Comparison of ENCODE assay signal across 1 cellular context in the genomic region with DNA sequence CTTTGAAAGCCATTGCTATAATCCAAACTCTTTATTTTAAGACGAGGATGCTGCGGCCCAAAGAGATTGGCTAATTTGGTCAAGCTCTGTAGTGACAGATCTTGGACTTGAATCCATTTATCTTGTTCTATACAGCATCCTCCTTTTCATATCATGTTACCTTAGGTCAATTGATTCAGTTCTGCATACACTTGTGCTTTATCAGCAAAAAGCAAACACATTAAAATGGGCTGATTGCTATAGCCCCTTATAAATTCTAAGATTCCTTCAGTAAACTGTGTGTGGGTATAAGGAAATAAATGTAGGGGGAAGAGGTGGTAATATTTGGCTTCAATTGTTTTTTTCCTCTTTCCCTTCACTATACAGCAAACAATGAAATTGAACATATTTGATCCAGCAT.
TF ChIP-seq lines count a peak whose summit lies in the region.

No MANE protein-coding gene starts in this region.

TF ChIP-seq in HepG2, 621 proteins besides CTCF, POLR2A, EP300 and RAD21:
- TF ChIP-seq, protein P1, sequence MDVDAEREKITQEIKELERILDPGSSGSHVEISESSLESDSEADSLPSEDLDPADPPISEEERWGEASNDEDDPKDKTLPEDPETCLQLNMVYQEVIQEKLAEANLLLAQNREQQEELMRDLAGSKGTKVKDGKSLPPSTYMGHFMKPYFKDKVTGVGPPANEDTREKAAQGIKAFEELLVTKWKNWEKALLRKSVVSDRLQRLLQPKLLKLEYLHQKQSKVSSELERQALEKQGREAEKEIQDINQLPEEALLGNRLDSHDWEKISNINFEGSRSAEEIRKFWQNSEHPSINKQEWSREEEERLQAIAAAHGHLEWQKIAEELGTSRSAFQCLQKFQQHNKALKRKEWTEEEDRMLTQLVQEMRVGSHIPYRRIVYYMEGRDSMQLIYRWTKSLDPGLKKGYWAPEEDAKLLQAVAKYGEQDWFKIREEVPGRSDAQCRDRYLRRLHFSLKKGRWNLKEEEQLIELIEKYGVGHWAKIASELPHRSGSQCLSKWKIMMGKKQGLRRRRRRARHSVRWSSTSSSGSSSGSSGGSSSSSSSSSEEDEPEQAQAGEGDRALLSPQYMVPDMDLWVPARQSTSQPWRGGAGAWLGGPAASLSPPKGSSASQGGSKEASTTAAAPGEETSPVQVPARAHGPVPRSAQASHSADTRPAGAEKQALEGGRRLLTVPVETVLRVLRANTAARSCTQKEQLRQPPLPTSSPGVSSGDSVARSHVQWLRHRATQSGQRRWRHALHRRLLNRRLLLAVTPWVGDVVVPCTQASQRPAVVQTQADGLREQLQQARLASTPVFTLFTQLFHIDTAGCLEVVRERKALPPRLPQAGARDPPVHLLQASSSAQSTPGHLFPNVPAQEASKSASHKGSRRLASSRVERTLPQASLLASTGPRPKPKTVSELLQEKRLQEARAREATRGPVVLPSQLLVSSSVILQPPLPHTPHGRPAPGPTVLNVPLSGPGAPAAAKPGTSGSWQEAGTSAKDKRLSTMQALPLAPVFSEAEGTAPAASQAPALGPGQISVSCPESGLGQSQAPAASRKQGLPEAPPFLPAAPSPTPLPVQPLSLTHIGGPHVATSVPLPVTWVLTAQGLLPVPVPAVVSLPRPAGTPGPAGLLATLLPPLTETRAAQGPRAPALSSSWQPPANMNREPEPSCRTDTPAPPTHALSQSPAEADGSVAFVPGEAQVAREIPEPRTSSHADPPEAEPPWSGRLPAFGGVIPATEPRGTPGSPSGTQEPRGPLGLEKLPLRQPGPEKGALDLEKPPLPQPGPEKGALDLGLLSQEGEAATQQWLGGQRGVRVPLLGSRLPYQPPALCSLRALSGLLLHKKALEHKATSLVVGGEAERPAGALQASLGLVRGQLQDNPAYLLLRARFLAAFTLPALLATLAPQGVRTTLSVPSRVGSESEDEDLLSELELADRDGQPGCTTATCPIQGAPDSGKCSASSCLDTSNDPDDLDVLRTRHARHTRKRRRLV (CRISPR knock-in tag; IDR thresholded peaks at IDR 0.05) = no peak
- peak; percentile 33 to 56; a peak in 2 of 4 replicates for TF ChIP-seq MAFK (conservative IDR thresholded peaks at IDR 0.05 in 1 of 2, IDR thresholded peaks at IDR 0.05 in 1 of 2; ENCODE audit: low read length in 2 of 2)
